ENCODE assay signal across 31 cellular contexts in genomic region chr10:12929381-12929780, GRCh38.
"Had no signal": no experiment of that assay in that cellular context is flagged by ENCODE, and none has a peak within 500 bp of the region (broad histone marks: within the 10 kb centered on the region; RNA-seq: fewer than 3 reads in every experiment).

No MANE protein-coding gene starts in this region.

- H3K4me3 Mint-ChIP-seq: activated B cell treated with CpG ODN at 0.5 μM for 24 hours; activated CD4-positive, alpha-beta memory T cell treated with anti-CD3 and anti-CD28 coated beads, Interleukin-2, amount 10 ng/mL, durations not matched to agents 7 days and 5 days; activated CD4-positive, alpha-beta T cell treated with anti-CD3 and anti-CD28 coated beads, Interleukin-2, amount 10 ng/mL, durations not matched to agents 24 days and 14 days; activated CD8-positive, alpha-beta memory T cell treated with anti-CD3 and anti-CD28 coated beads, Interleukin-2, amount 10 ng/mL, durations not matched to agents 7 days and 5 days; activated naive CD4-positive, alpha-beta T cell treated with anti-CD3 and anti-CD28 coated beads, Interleukin-2, amount 10 ng/mL, durations not matched to agents 7 days and 5 days; activated naive CD4-positive, alpha-beta T cell treated with anti-CD3 and anti-CD28 coated beads, Interleukin-2, amount 50 U/mL, for 24 hours; activated naive CD8-positive, alpha-beta T cell; activated naive CD8-positive, alpha-beta T cell treated with anti-CD3 and anti-CD28 coated beads, Interleukin-2, amount 10 ng/mL, durations not matched to agents 7 days and 5 days; activated naive CD8-positive, alpha-beta T cell treated with anti-CD3 and anti-CD28 coated beads, Interleukin-2, amount 50 U/mL, for 24 hours; activated T-cell treated with anti-CD3 and anti-CD28 coated beads, Interleukin-2, amount 50 U/mL, for 24 hours; brain; central memory CD8-positive, alpha-beta T cell; T-helper 1 cell treated with Interleukin-12 subunit alpha and Interleukin-12 subunit beta and Interleukin-4 antibody, amounts not matched to agents 30 μg/mL and 1 μg/mL, for 36 hours; T-helper 2 cell treated with Interferon-gamma antibody and Interleukin-4, amounts not matched to agents 5 μg/mL and 100 μg/mL, for 36 hours had no signal

- H3K4me1 Mint-ChIP-seq: activated B cell treated with CpG ODN at 0.5 μM for 24 hours; activated CD4-positive, alpha-beta memory T cell treated with anti-CD3 and anti-CD28 coated beads, Interleukin-2, amount 10 ng/mL, durations not matched to agents 7 days and 5 days; activated CD4-positive, alpha-beta T cell treated with anti-CD3 and anti-CD28 coated beads, Interleukin-2, amount 10 ng/mL, durations not matched to agents 24 days and 14 days; activated CD8-positive, alpha-beta memory T cell treated with anti-CD3 and anti-CD28 coated beads, Interleukin-2, amount 10 ng/mL, durations not matched to agents 7 days and 5 days; activated naive CD4-positive, alpha-beta T cell treated with anti-CD3 and anti-CD28 coated beads, Interleukin-2, amount 10 ng/mL, durations not matched to agents 7 days and 5 days; activated naive CD4-positive, alpha-beta T cell treated with anti-CD3 and anti-CD28 coated beads, Interleukin-2, amount 50 U/mL, for 24 hours; activated naive CD8-positive, alpha-beta T cell treated with anti-CD3 and anti-CD28 coated beads, Interleukin-2, amount 10 ng/mL, durations not matched to agents 7 days and 5 days; activated naive CD8-positive, alpha-beta T cell treated with anti-CD3 and anti-CD28 coated beads, Interleukin-2, amount 50 U/mL, for 24 hours; brain; central memory CD8-positive, alpha-beta T cell had no signal

- H3K27me3 Mint-ChIP-seq: activated B cell treated with CpG ODN at 0.5 μM for 24 hours; activated naive CD4-positive, alpha-beta T cell treated with anti-CD3 and anti-CD28 coated beads, Interleukin-2, amount 10 ng/mL, durations not matched to agents 7 days and 5 days; activated naive CD8-positive, alpha-beta T cell; brain; central memory CD8-positive, alpha-beta T cell had no signal

- DNase-seq: activated B cell treated with CpG ODN at 0.5 μM for 24 hours; activated CD4-positive, alpha-beta memory T cell treated with anti-CD3 and anti-CD28 coated beads, Interleukin-2, amount 10 ng/mL, durations not matched to agents 7 days and 5 days; activated CD4-positive, alpha-beta T cell treated with anti-CD3 and anti-CD28 coated beads for 4 hours; activated CD4-positive, alpha-beta T cell treated with anti-CD3 and anti-CD28 coated beads, Interleukin-2, amount 10 ng/mL, durations not matched to agents 24 days and 14 days; activated CD4-positive, alpha-beta T cell treated with anti-CD3 and anti-CD28 coated beads, Interleukin-2, amount 50 U/mL, for 48 hours; activated CD4-positive, CD25-positive, alpha-beta regulatory T cell treated with anti-CD3 and anti-CD28 coated beads, Interleukin-2, amount 50 U/mL, for 72 hours; activated CD8-positive, alpha-beta memory T cell treated with anti-CD3 and anti-CD28 coated beads for 24 hours; activated CD8-positive, alpha-beta memory T cell treated with anti-CD3 and anti-CD28 coated beads, Interleukin-2, amount 10 ng/mL, durations not matched to agents 7 days and 5 days; activated CD8-positive, alpha-beta memory T cell treated with anti-CD3 and anti-CD28 coated beads, Interleukin-2, amount 50 U/mL, for 48 hours; activated effector memory CD4-positive, alpha-beta T cell treated with Interleukin-2 at 50 U/mL for 16 hours; activated gamma-delta T cell; activated naive CD4-positive, alpha-beta T cell treated with anti-CD3 and anti-CD28 coated beads, Interleukin-2, amount 10 ng/mL, durations not matched to agents 7 days and 5 days; activated naive CD4-positive, alpha-beta T cell treated with Interleukin-2 at 50 U/mL for 16 hours; activated naive CD8-positive, alpha-beta T cell treated with anti-CD3 and anti-CD28 coated beads, Interleukin-2, amount 10 ng/mL, durations not matched to agents 7 days and 5 days; activated naive CD8-positive, alpha-beta T cell treated with anti-CD3 and anti-CD28 coated beads, Interleukin-2, amount 50 U/mL, for 24 hours; activated T-cell treated with anti-CD3 and anti-CD28 coated beads, Interleukin-2, amount 50 U/mL, for 24 hours; activated T-cell treated with anti-CD3 and anti-CD28 coated beads, Interleukin-2, amount 50 U/mL, for 48 hours; amygdala; anterior cingulate cortex; caudate nucleus; cerebellar nuclear complex; T-helper 1 cell; T-helper 2 cell; T-helper 9 cell had no signal

- H3K36me3 Mint-ChIP-seq: activated CD8-positive, alpha-beta memory T cell treated with anti-CD3 and anti-CD28 coated beads, Interleukin-2, amount 10 ng/mL, durations not matched to agents 7 days and 5 days; activated naive CD4-positive, alpha-beta T cell treated with anti-CD3 and anti-CD28 coated beads, Interleukin-2, amount 10 ng/mL, durations not matched to agents 7 days and 5 days; activated naive CD4-positive, alpha-beta T cell treated with anti-CD3 and anti-CD28 coated beads, Interleukin-2, amount 50 U/mL, for 24 hours; activated naive CD8-positive, alpha-beta T cell; activated naive CD8-positive, alpha-beta T cell treated with anti-CD3 and anti-CD28 coated beads, Interleukin-2, amount 10 ng/mL, durations not matched to agents 7 days and 5 days had no signal

- ATAC-seq: activated CD8-positive, alpha-beta memory T cell treated with anti-CD3 and anti-CD28 coated beads, Interleukin-2, amount 10 ng/mL, durations not matched to agents 7 days and 5 days; activated naive CD8-positive, alpha-beta T cell treated with anti-CD3 and anti-CD28 coated beads, Interleukin-2, amount 50 U/mL, for 24 hours had no signal

- H3K27ac Mint-ChIP-seq: activated B cell treated with CpG ODN at 0.5 μM for 24 hours; activated CD4-positive, alpha-beta memory T cell treated with anti-CD3 and anti-CD28 coated beads, Interleukin-2, amount 10 ng/mL, durations not matched to agents 7 days and 5 days; activated CD4-positive, alpha-beta T cell treated with anti-CD3 and anti-CD28 coated beads, Interleukin-2, amount 10 ng/mL, durations not matched to agents 24 days and 14 days; activated CD8-positive, alpha-beta memory T cell treated with anti-CD3 and anti-CD28 coated beads, Interleukin-2, amount 10 ng/mL, durations not matched to agents 7 days and 5 days; activated naive CD4-positive, alpha-beta T cell treated with anti-CD3 and anti-CD28 coated beads, Interleukin-2, amount 10 ng/mL, durations not matched to agents 7 days and 5 days; activated naive CD4-positive, alpha-beta T cell treated with anti-CD3 and anti-CD28 coated beads, Interleukin-2, amount 50 U/mL, for 24 hours; activated naive CD8-positive, alpha-beta T cell; activated naive CD8-positive, alpha-beta T cell treated with anti-CD3 and anti-CD28 coated beads, Interleukin-2, amount 10 ng/mL, durations not matched to agents 7 days and 5 days; activated naive CD8-positive, alpha-beta T cell treated with anti-CD3 and anti-CD28 coated beads, Interleukin-2, amount 50 U/mL, for 24 hours; activated T-cell treated with anti-CD3 and anti-CD28 coated beads, Interleukin-2, amount 50 U/mL, for 24 hours; activated T-helper 2 cell treated with anti-CD3 and anti-CD28 coated beads, Interferon-gamma antibody, Interleukin-2, Interleukin-4, amounts not matched to agents 10 μg/mL and 5 μg/mL and 100 μg/mL, durations not matched to agents 14 hours and 24 hours and 36 hours; brain; T-helper 1 cell treated with Interleukin-12 subunit alpha and Interleukin-12 subunit beta and Interleukin-4 antibody, amounts not matched to agents 30 μg/mL and 1 μg/mL, for 36 hours; T-helper 2 cell treated with Interferon-gamma antibody and Interleukin-4, amounts not matched to agents 5 μg/mL and 100 μg/mL, for 36 hours had no signal

- H3K9me3 Mint-ChIP-seq: activated CD4-positive, alpha-beta memory T cell treated with anti-CD3 and anti-CD28 coated beads, Interleukin-2, amount 10 ng/mL, durations not matched to agents 7 days and 5 days; activated CD4-positive, alpha-beta T cell treated with anti-CD3 and anti-CD28 coated beads, Interleukin-2, amount 10 ng/mL, durations not matched to agents 24 days and 14 days; activated naive CD4-positive, alpha-beta T cell treated with anti-CD3 and anti-CD28 coated beads, Interleukin-2, amount 10 ng/mL, durations not matched to agents 7 days and 5 days; activated naive CD4-positive, alpha-beta T cell treated with anti-CD3 and anti-CD28 coated beads, Interleukin-2, amount 50 U/mL, for 24 hours; activated naive CD8-positive, alpha-beta T cell treated with anti-CD3 and anti-CD28 coated beads, Interleukin-2, amount 10 ng/mL, durations not matched to agents 7 days and 5 days; activated naive CD8-positive, alpha-beta T cell treated with anti-CD3 and anti-CD28 coated beads, Interleukin-2, amount 50 U/mL, for 24 hours; activated T-cell treated with anti-CD3 and anti-CD28 coated beads, Interleukin-2, amount 50 U/mL, for 24 hours; activated T-helper 2 cell treated with anti-CD3 and anti-CD28 coated beads, Interferon-gamma antibody, Interleukin-2, Interleukin-4, amounts not matched to agents 10 μg/mL and 5 μg/mL and 100 μg/mL, durations not matched to agents 14 hours and 24 hours and 36 hours; central memory CD8-positive, alpha-beta T cell; T-helper 1 cell treated with Interleukin-12 subunit alpha and Interleukin-12 subunit beta and Interleukin-4 antibody, amounts not matched to agents 30 μg/mL and 1 μg/mL, for 36 hours; T-helper 2 cell treated with Interferon-gamma antibody and Interleukin-4, amounts not matched to agents 5 μg/mL and 100 μg/mL, for 36 hours had no signal
